In genomic region chr2:71130325-71131260, GRCh38 we compare ENCODE assay signal across 9 cellular contexts.
DNase-seq lines count a peak whose midpoint lies in the region; ATAC-seq and TF ChIP-seq lines count a peak whose summit lies in the region.
"Had no signal": no experiment of that assay in that cellular context is flagged by ENCODE, and none has a peak within 500 bp of the region (broad histone marks: within the 10 kb centered on the region; RNA-seq: fewer than 3 reads in every experiment).

MPHOSPH10 (plus strand) TSS chr2:71130634; CDS start chr2:71130666, 32 bp downstream.

- H3K9me3 Mint-ChIP-seq in central memory CD8-positive, alpha-beta T cell = no peaks in the 10 kb centered on the region
- H3K9me3 Mint-ChIP-seq: T-helper 1 cell treated with Interleukin-12 subunit alpha and Interleukin-12 subunit beta and Interleukin-4 antibody, amounts not matched to agents 30 μg/mL and 1 μg/mL, for 36 hours had no signal

- H3K27ac Mint-ChIP-seq in central memory CD8-positive, alpha-beta T cell (ENCODE audit: low read depth) = no peak within 1 kb of the TSS
- H3K27ac Mint-ChIP-seq: T-helper 1 cell treated with Interleukin-12 subunit alpha and Interleukin-12 subunit beta and Interleukin-4 antibody, amounts not matched to agents 30 μg/mL and 1 μg/mL, for 36 hours had no signal

- H3K4me3 Mint-ChIP-seq in central memory CD8-positive, alpha-beta T cell = no peak within 1 kb of the TSS
- H3K4me3 Mint-ChIP-seq: T-helper 1 cell treated with Interleukin-12 subunit alpha and Interleukin-12 subunit beta and Interleukin-4 antibody, amounts not matched to agents 30 μg/mL and 1 μg/mL, for 36 hours had no signal

- no peaks in the 10 kb centered on the region for H3K27me3 Mint-ChIP-seq in central memory CD8-positive, alpha-beta T cell

- H3K4me1 Mint-ChIP-seq in central memory CD8-positive, alpha-beta T cell = peaks cover 15% of the 10 kb centered on the region

- H3K4me3 ChIP-seq in AG09309 (ENCODE audit: control insufficient read depth, low read depth, low read length) = peak within 1 kb of the TSS; percentile 70

- H3K36me3 Mint-ChIP-seq in central memory CD8-positive, alpha-beta T cell (ENCODE audit: insufficient read depth) = peaks cover 23% of the 10 kb centered on the region

- peak; percentile 96 for ATAC-seq in GM18909 (IDR thresholded peaks at IDR 0.05; ENCODE audit: poor library complexity, unreplicated experiment)
- peak; percentile 89 for ATAC-seq in HG03139 (IDR thresholded peaks at IDR 0.05; ENCODE audit: unreplicated experiment)
- ATAC-seq in central memory CD8-positive, alpha-beta T cell (replicated peaks; ENCODE audit: extremely low read depth, poor library complexity, severe bottlenecking) = peak; percentile 88

- TF ChIP-seq CTCF in AG09309 (IDR thresholded peaks at IDR 0.05; ENCODE audit: control insufficient read depth, insufficient read depth, low read depth, low read length, missing control alignments) = no peak

- peak; percentile 55 for DNase-seq in AG09309 (ENCODE audit: low read depth)
- peak; percentile 92 for DNase-seq in NCI-H226
- DNase-seq in activated CD4-positive, CD25-positive, alpha-beta regulatory T cell (lab: John Stamatoyannopoulos, UW) = peak; percentile 73 to 79 (median 74)
- peak; percentile 82 to 83 for DNase-seq in central memory CD8-positive, alpha-beta T cell (ENCODE audit: low spot score in 2 of 2)
- DNase-seq in islet precursor cell = peak; percentile 97
- DNase-seq in stimulated activated CD4-positive, alpha-beta T cell treated with anti-CD3 and anti-CD28 coated beads, Interleukin-12 subunit alpha, Interleukin-12 subunit beta, amount 100 ng/mL, for 4 hours = peak; percentile 83

Comparison
In these comparisons a context has a peak if more than half of its experiments do, and no peak if none do; other contexts are left out.
1. Peak in every context shown above with its lines: DNase-seq, ATAC-seq and H3K4me3 ChIP-seq.